ENCODE assay signal across 21 cellular contexts in genomic region chr13:46476174-46476573, GRCh38.
DNase-seq lines count a peak whose midpoint lies in the region; ATAC-seq lines count a peak whose summit lies in the region.
"Had no signal": no experiment of that assay in that cellular context is flagged by ENCODE, and none has a peak within 500 bp of the region (broad histone marks: within the 10 kb centered on the region; RNA-seq: fewer than 3 reads in every experiment).

No MANE protein-coding gene starts in this region.

- H2BK15ac ChIP-seq in mesenchymal stem cell (ENCODE audit: low read depth, poor library complexity, severe bottlenecking), result no peak overlapping the region

- H2BK5ac ChIP-seq in mesenchymal stem cell (ENCODE audit: low read depth, low read length, poor library complexity, severe bottlenecking), result no peak overlapping the region

- no peaks in the 10 kb centered on the region for H3K79me2 ChIP-seq in ACC112 (ENCODE audit: control insufficient read depth, insufficient read depth, low read length, unreplicated experiment)

- no peak overlapping the region for H2AK5ac ChIP-seq in mesenchymal stem cell (ENCODE audit: low read length, severe bottlenecking)

- H2AFZ ChIP-seq in ACC112 (ENCODE audit: low read length, unreplicated experiment) (peak overlapping the region; percentile 32), mesenchymal stem cell (ENCODE audit: low read depth, low read length) (no peak overlapping the region)

- H3K4me3 ChIP-seq in ACC112 (ENCODE audit: low read depth, low read length), result no peak overlapping the region
- peak overlapping the region; percentile 7 for H3K4me3 ChIP-seq in adipocyte (ENCODE audit: low read length)
- H3K4me3 ChIP-seq in mesenchymal stem cell (ENCODE audit: insufficient read depth in 1 of 2, low read depth in 1 of 2, low read length in 2 of 2), result no peak overlapping the region

- H3K27ac Mint-ChIP-seq in activated T-helper 1 cell treated with anti-CD3 and anti-CD28 coated beads, Interleukin-12 subunit alpha, Interleukin-12 subunit beta, Interleukin-2, Interleukin-4 antibody, amounts not matched to agents 30 ng/mL and 10 ng/mL and 1 ng/mL, durations not matched to agents 14 hours and 24 hours and 36 hours, result no peak overlapping the region

- no peak overlapping the region for H3K27ac ChIP-seq in ACC112 (ENCODE audit: low read depth, low read length)
- no peak overlapping the region for H3K27ac ChIP-seq in mesenchymal stem cell (ENCODE audit: low read length, poor library complexity, severe bottlenecking)
- H3K27ac ChIP-seq: C4-2B, KMS-11 had no signal

- H3K9me3 Mint-ChIP-seq in activated T-helper 1 cell treated with anti-CD3 and anti-CD28 coated beads, Interleukin-12 subunit alpha, Interleukin-12 subunit beta, Interleukin-2, Interleukin-4 antibody, amounts not matched to agents 30 ng/mL and 10 ng/mL and 1 ng/mL, durations not matched to agents 14 hours and 24 hours and 36 hours, result no peaks in the 10 kb centered on the region

- no peak overlapping the region for H3K14ac ChIP-seq in mesenchymal stem cell (ENCODE audit: low read length in 2 of 2)

- H3K36me3 ChIP-seq in ACC112 (ENCODE audit: insufficient read depth, low read length) (no peaks in the 10 kb centered on the region), adipocyte (ENCODE audit: control insufficient read depth, insufficient read depth, low read length, severe bottlenecking) (no peaks in the 10 kb centered on the region), mesenchymal stem cell (ENCODE audit: control insufficient read depth in 1 of 2, insufficient read depth in 2 of 2, low read depth in 1 of 2, low read length in 2 of 2) (no peaks in the 10 kb centered on the region)

- H3K4me3 Mint-ChIP-seq in activated T-helper 1 cell treated with anti-CD3 and anti-CD28 coated beads, Interleukin-12 subunit alpha, Interleukin-12 subunit beta, Interleukin-2, Interleukin-4 antibody, amounts not matched to agents 30 ng/mL and 10 ng/mL and 1 ng/mL, durations not matched to agents 14 hours and 24 hours and 36 hours, result no peak overlapping the region

- H3K18ac ChIP-seq in mesenchymal stem cell (ENCODE audit: low read depth in 1 of 2, low read length in 2 of 2), result no peak overlapping the region

- no peak overlapping the region for H2BK120ac ChIP-seq in mesenchymal stem cell (ENCODE audit: low read depth, low read length)

- H3K4ac ChIP-seq in mesenchymal stem cell (ENCODE audit: low read depth in 1 of 2, low read length in 2 of 2), result no peak overlapping the region

- no peaks in the 10 kb centered on the region for H3K4me1 Mint-ChIP-seq in activated T-helper 1 cell treated with anti-CD3 and anti-CD28 coated beads, Interleukin-12 subunit alpha, Interleukin-12 subunit beta, Interleukin-2, Interleukin-4 antibody, amounts not matched to agents 30 ng/mL and 10 ng/mL and 1 ng/mL, durations not matched to agents 14 hours and 24 hours and 36 hours (ENCODE audit: low read depth)

- intact Hi-C loops in activated T-helper 1 cell treated with anti-CD3 and anti-CD28 coated beads, Interleukin-12 subunit alpha, Interleukin-12 subunit beta, Interleukin-2, Interleukin-4 antibody, amounts not matched to agents 30 ng/mL and 10 ng/mL and 1 ng/mL, durations not matched to agents 14 hours and 24 hours and 36 hours (cut with micrococcal nuclease), result no loop called here
- intact Hi-C loops in sciatic nerve (cut with DNase I), result no loop called here

- DNase-seq in HCEC 1CT (peak; percentile 34), adipocyte (ENCODE audit: low read depth) (no peak), mesenchymal stem cell (no peak), sciatic nerve (ENCODE audit: low spot score) (no peak), middle frontal gyrus (ENCODE audit: extremely low spot score, low spot score) (no peak)
- DNase-seq in activated T-helper 1 cell treated with anti-CD3 and anti-CD28 coated beads, Interleukin-12 subunit alpha, Interleukin-12 subunit beta, Interleukin-2, Interleukin-4 antibody, amounts not matched to agents 30 ng/mL and 10 ng/mL and 1 ng/mL, durations not matched to agents 14 hours and 24 hours and 36 hours (ENCODE audit: low spot score), result no peak
- DNase-seq: 8988T; GOT3; IMR-90; NCI-H1694; NCI-H2081; NCI-H2171; NCI-H524; NCI-H774; NK-92 treated with Interleukin-12 subunit alpha and Interleukin-12 subunit beta, amount 100 ng/mL, for 24 hours had no signal

- H3K4me1 ChIP-seq in ACC112 (ENCODE audit: control insufficient read depth, insufficient read depth, low read length, unreplicated experiment), result peaks cover 13% of the 10 kb centered on the region
- peaks cover 26% of the 10 kb centered on the region for H3K4me1 ChIP-seq in adipocyte (ENCODE audit: control insufficient read depth, insufficient read depth, low read length)
- H3K4me1 ChIP-seq in mesenchymal stem cell (ENCODE audit: control insufficient read depth, insufficient read depth, low read depth, low read length), result no peaks in the 10 kb centered on the region

- ATAC-seq in GM21723 (IDR thresholded peaks at IDR 0.05; ENCODE audit: unreplicated experiment), result no peak
- no peak for ATAC-seq in sciatic nerve
- ATAC-seq: HCT116, Panc1 had no signal

- H3K23ac ChIP-seq in mesenchymal stem cell (ENCODE audit: low read length in 2 of 2), result no peak overlapping the region

- no peak overlapping the region for H2BK12ac ChIP-seq in mesenchymal stem cell (ENCODE audit: low read length in 2 of 2)

- H4K91ac ChIP-seq in mesenchymal stem cell (ENCODE audit: low read length), result no peak overlapping the region

- H3K4me2 ChIP-seq in mesenchymal stem cell (ENCODE audit: low read length, poor library complexity, severe bottlenecking), result no peak overlapping the region
- H3K4me2 ChIP-seq: KMS-11 had no signal

- no peak overlapping the region for H3K9ac ChIP-seq in adipocyte (ENCODE audit: low read length)
- peak overlapping the region; percentile 44 for H3K9ac ChIP-seq in mesenchymal stem cell (ENCODE audit: low read length)
- H3K9ac ChIP-seq: KMS-11 had no signal

- 59% methylated on average over 2 of the region's 2 CpGs for WGBS in mesenchymal stem cell

- H4K8ac ChIP-seq in mesenchymal stem cell (ENCODE audit: low read length), result no peak overlapping the region

- H3K36me3 Mint-ChIP-seq in activated T-helper 1 cell treated with anti-CD3 and anti-CD28 coated beads, Interleukin-12 subunit alpha, Interleukin-12 subunit beta, Interleukin-2, Interleukin-4 antibody, amounts not matched to agents 30 ng/mL and 10 ng/mL and 1 ng/mL, durations not matched to agents 14 hours and 24 hours and 36 hours (ENCODE audit: low read depth), result no peaks in the 10 kb centered on the region

- H3K27me3 ChIP-seq in ACC112 (ENCODE audit: insufficient read depth, low read length) (no peaks in the 10 kb centered on the region), adipocyte (replicated peaks; ENCODE audit: control insufficient read depth, insufficient read depth, low read length) (no peaks in the 10 kb centered on the region), mesenchymal stem cell (ENCODE audit: control insufficient read depth in 1 of 2, insufficient read depth in 1 of 2, low read length in 2 of 2) (no peaks in the 10 kb centered on the region)

- H3K27me3 Mint-ChIP-seq in activated T-helper 1 cell treated with anti-CD3 and anti-CD28 coated beads, Interleukin-12 subunit alpha, Interleukin-12 subunit beta, Interleukin-2, Interleukin-4 antibody, amounts not matched to agents 30 ng/mL and 10 ng/mL and 1 ng/mL, durations not matched to agents 14 hours and 24 hours and 36 hours (ENCODE audit: insufficient read depth), result no peaks in the 10 kb centered on the region

- H3K9me3 ChIP-seq in adipocyte (ENCODE audit: control insufficient read depth, low read length) (no peaks in the 10 kb centered on the region), mesenchymal stem cell (ENCODE audit: control insufficient read depth, low read length) (no peaks in the 10 kb centered on the region)

- H3K79me1 ChIP-seq in mesenchymal stem cell (replicated peaks; ENCODE audit: low read length, poor library complexity, severe bottlenecking), result no peaks in the 10 kb centered on the region
